In genomic region chr16:787261-787966, GRCh38 we compare ENCODE assay signal across 8 cellular contexts. TPM values are rescaled to one million over a fixed set of nuclear protein-coding genes. Genes with fewer than 3 reads are reported as not detected.
DNase-seq lines count a peak whose midpoint lies in the region; ATAC-seq, FAIRE-seq and TF ChIP-seq lines count a peak whose summit lies in the region.

No MANE protein-coding gene starts in this region.

- H3K27ac ChIP-seq in GM23338 (ENCODE audit: low read depth) (no peak overlapping the region), RWPE2 (ENCODE audit: poor library complexity, severe bottlenecking) (peak overlapping the region; percentile 30), skin epidermis (peak overlapping the region; percentile 66 to 96 (median 85))

- H4K20me1 ChIP-seq in GM23338 (replicated peaks; ENCODE audit: insufficient read depth), result peaks cover 10% of the 10 kb centered on the region

- H3K9me3 ChIP-seq in RWPE2 (ENCODE audit: severe bottlenecking), result no peaks in the 10 kb centered on the region

- no peaks in the 10 kb centered on the region for H3F3A ChIP-seq in GM23338 (replicated peaks; ENCODE audit: low read depth)

- H3K27me3 Mint-ChIP-seq in GM23338 (ENCODE audit: insufficient read depth, low read depth, poor library complexity), result peaks cover 14% of the 10 kb centered on the region

- H3K4me3 Mint-ChIP-seq in GM23338, result peak overlapping the region; percentile 88

- H3K4me3 ChIP-seq in GM23338 (peak overlapping the region; percentile 90), RWPE2 (ENCODE audit: severe bottlenecking) (peak overlapping the region; percentile 93), fibroblast of villous mesenchyme (ENCODE audit: low read depth, low read length) (peak overlapping the region; percentile 72), skin epidermis (peak overlapping the region; percentile 63 to 99 (median 97))

- peak overlapping the region; percentile 91 for H3K4me2 ChIP-seq in GM23338

- FAIRE-seq in HTR-8/SVneo (lab: Jason Lieb, UNC), result no peak

- H3K27me3 ChIP-seq in GM23338 (ENCODE audit: insufficient read depth) (no peaks in the 10 kb centered on the region), RWPE2 (ENCODE audit: insufficient read depth, poor library complexity, severe bottlenecking) (no peaks in the 10 kb centered on the region)

- no peaks in the 10 kb centered on the region; the same call in 2 of the 3 replicates for H3K9me3 Mint-ChIP-seq in GM23338

- DNase-seq in GM23338 (ENCODE audit: low spot score) (no peak), RWPE2 (ENCODE audit: low spot score) (no peak), fibroblast of villous mesenchyme (ENCODE audit: low read depth) (no peak), NCI-H1092 (lab: John Stamatoyannopoulos, UW) (no peak), HTR-8/SVneo (ENCODE audit: insufficient read length, low spot score) (no peak)
- no peak for DNase-seq in activated CD4-positive, alpha-beta T cell treated with anti-CD3 and anti-CD28 coated beads, Interleukin-2, amount 50 U/mL, for 48 hours

- no peaks in the 10 kb centered on the region; the same call in 1 of the 2 replicates for H3K36me3 ChIP-seq in GM23338 (ENCODE audit: insufficient read depth)
- peaks cover 46% of the 10 kb centered on the region for H3K36me3 ChIP-seq in RWPE2 (ENCODE audit: low read depth)

- H3K9me2 ChIP-seq in GM23338 (ENCODE audit: insufficient read depth), result no peaks in the 10 kb centered on the region

- no peak; the same call in 1 of the 3 replicates for ATAC-seq in GM23338
- no peak for ATAC-seq in RWPE2 (ENCODE audit: low read depth)
- no peak for ATAC-seq in HG03095 (IDR thresholded peaks at IDR 0.05; ENCODE audit: unreplicated experiment)

- H3K4me1 ChIP-seq in GM23338 (ENCODE audit: insufficient read depth) (no peaks in the 10 kb centered on the region), RWPE2 (ENCODE audit: insufficient read depth, poor library complexity, severe bottlenecking) (no peaks in the 10 kb centered on the region)

- no peak for TF ChIP-seq CTCF in GM23338 (conservative IDR thresholded peaks at IDR 0.05; ENCODE audit: low read depth in 2 of 2)
- TF ChIP-seq CTCF in RWPE2 (IDR thresholded peaks at IDR 0.05; ENCODE audit: poor library complexity, severe bottlenecking), result no peak
- no peak for TF ChIP-seq CTCF in fibroblast of villous mesenchyme (IDR thresholded peaks at IDR 0.05; ENCODE audit: insufficient read depth, low read depth, low read length)

- peaks cover 11% of the 10 kb centered on the region; the same call in 1 of the 2 replicates for H3K79me2 ChIP-seq in GM23338 (replicated peaks; ENCODE audit: insufficient read depth)

- no peak overlapping the region for H2AFZ ChIP-seq in GM23338

- peak overlapping the region; percentile 86; the same call in 1 of the 2 replicates for H3K27ac Mint-ChIP-seq in GM23338

- H3K4me1 Mint-ChIP-seq in GM23338, result no peaks in the 10 kb centered on the region

- H3K36me3 Mint-ChIP-seq in GM23338 (ENCODE audit: low read depth), result peaks cover 17% of the 10 kb centered on the region

TF ChIP-seq in GM23338, 12 proteins besides CTCF, POLR2A, EP300 and RAD21:
- TF ChIP-seq JUNB (IDR thresholded peaks at IDR 0.05; ENCODE audit: unreplicated experiment), result no peak
- TF ChIP-seq, protein P1, sequence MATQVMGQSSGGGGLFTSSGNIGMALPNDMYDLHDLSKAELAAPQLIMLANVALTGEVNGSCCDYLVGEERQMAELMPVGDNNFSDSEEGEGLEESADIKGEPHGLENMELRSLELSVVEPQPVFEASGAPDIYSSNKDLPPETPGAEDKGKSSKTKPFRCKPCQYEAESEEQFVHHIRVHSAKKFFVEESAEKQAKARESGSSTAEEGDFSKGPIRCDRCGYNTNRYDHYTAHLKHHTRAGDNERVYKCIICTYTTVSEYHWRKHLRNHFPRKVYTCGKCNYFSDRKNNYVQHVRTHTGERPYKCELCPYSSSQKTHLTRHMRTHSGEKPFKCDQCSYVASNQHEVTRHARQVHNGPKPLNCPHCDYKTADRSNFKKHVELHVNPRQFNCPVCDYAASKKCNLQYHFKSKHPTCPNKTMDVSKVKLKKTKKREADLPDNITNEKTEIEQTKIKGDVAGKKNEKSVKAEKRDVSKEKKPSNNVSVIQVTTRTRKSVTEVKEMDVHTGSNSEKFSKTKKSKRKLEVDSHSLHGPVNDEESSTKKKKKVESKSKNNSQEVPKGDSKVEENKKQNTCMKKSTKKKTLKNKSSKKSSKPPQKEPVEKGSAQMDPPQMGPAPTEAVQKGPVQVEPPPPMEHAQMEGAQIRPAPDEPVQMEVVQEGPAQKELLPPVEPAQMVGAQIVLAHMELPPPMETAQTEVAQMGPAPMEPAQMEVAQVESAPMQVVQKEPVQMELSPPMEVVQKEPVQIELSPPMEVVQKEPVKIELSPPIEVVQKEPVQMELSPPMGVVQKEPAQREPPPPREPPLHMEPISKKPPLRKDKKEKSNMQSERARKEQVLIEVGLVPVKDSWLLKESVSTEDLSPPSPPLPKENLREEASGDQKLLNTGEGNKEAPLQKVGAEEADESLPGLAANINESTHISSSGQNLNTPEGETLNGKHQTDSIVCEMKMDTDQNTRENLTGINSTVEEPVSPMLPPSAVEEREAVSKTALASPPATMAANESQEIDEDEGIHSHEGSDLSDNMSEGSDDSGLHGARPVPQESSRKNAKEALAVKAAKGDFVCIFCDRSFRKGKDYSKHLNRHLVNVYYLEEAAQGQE (IDR thresholded peaks at IDR 0.05; ENCODE audit: unreplicated experiment), result no peak
- no peak for TF ChIP-seq ZNF331 (CRISPR knock-in tag; IDR thresholded peaks at IDR 0.05; ENCODE audit: low read depth)

RNA-seq across cellular contexts. Expression of gene RPUSD1, which starts 0.8 kb away (rescaled TPM):
- 41.9 and 79.5 TPM in 2 replicates for total RNA-seq in GM23338 (2014; rRNA removed; shearing (Covaris generic))
- polyA plus RNA-seq in GM23338 (2016; fragmentation: Nextera tagmentation; extraction: Ambion mirVana), result 19.1 and 20.7 TPM in 2 replicates
- 21.2 and 32.2 TPM in 2 replicates for total RNA-seq in fibroblast of villous mesenchyme

RNA-seq across cellular contexts. Expression of gene CHTF18, which starts 1.0 kb away (rescaled TPM):
- 108 and 129 TPM in 2 replicates for total RNA-seq in GM23338 (2014; rRNA removed; shearing (Covaris generic))
- polyA plus RNA-seq in GM23338 (2016; fragmentation: Nextera tagmentation; extraction: Ambion mirVana), result 61.3 and 69.2 TPM in 2 replicates
- 13.8 and 13.9 TPM in 2 replicates for total RNA-seq in fibroblast of villous mesenchyme

RNA-seq across cellular contexts. Expression of gene GNG13, which starts 13.1 kb away (rescaled TPM):
- not detected in 2 replicates for total RNA-seq in GM23338 (2014; rRNA removed; shearing (Covaris generic))
- 0.29 and 0.30 TPM in 2 replicates for polyA plus RNA-seq in GM23338 (2016; fragmentation: Nextera tagmentation; extraction: Ambion mirVana)
- not detected in 2 replicates for total RNA-seq in fibroblast of villous mesenchyme

RNA-seq across cellular contexts. Expression of gene MSLN, which starts 26.9 kb away (rescaled TPM):
- total RNA-seq in GM23338 (2014; rRNA removed; shearing (Covaris generic)), result 0.10 TPM in 1 of 2 replicates, not detected in the other
- not detected in 2 replicates for polyA plus RNA-seq in GM23338 (2016; fragmentation: Nextera tagmentation; extraction: Ambion mirVana)
- 0.32 and 0.86 TPM in 2 replicates for total RNA-seq in fibroblast of villous mesenchyme

RNA-seq across cellular contexts. Expression of gene CIAO3, which starts 46.6 kb away (rescaled TPM):
- total RNA-seq in GM23338 (2014; rRNA removed; shearing (Covaris generic)), result 19.2 and 42.3 TPM in 2 replicates
- polyA plus RNA-seq in GM23338 (2016; fragmentation: Nextera tagmentation; extraction: Ambion mirVana), result 13.0 and 15.4 TPM in 2 replicates
- total RNA-seq in fibroblast of villous mesenchyme, result 31.6 and 37.1 TPM in 2 replicates
